ENCODE assay signal across 10 cellular contexts in genomic region chrX:140923118-140923517, GRCh38.
"Had no signal": no experiment of that assay in that cellular context is flagged by ENCODE, and none has a peak within 500 bp of the region (broad histone marks: within the 10 kb centered on the region; RNA-seq: fewer than 3 reads in every experiment).

No MANE protein-coding gene starts in this region.

- H3K9me3 ChIP-seq: HAP-1 had no signal

- FAIRE-seq: H54 had no signal

- H3K4me2 ChIP-seq: GM23338 had no signal

- ATAC-seq: GM23338, HCT116 had no signal

- H2AFZ ChIP-seq: GM23248, GM23338 had no signal

- H3K4me3 ChIP-seq: GM23248, GM23338, HAP-1 had no signal

- H3K36me3 ChIP-seq: HAP-1 had no signal

- H3K27ac ChIP-seq: GM23248 had no signal

- H3K9ac ChIP-seq: GM23248 had no signal

- H3K4me1 ChIP-seq: HAP-1 had no signal

- DNase-seq: GM23248, GOT3, H7, H9, HCEC 1CT, HFFc6 had no signal
